8 cellular contexts compared by ENCODE assay signal in genomic region chr10:21519327-21519933, GRCh38. TPM values are rescaled to one million over a fixed set of nuclear protein-coding genes. Genes with fewer than 3 reads are reported as not detected.
DNase-seq lines count a peak whose midpoint lies in the region; ATAC-seq and TF ChIP-seq lines count a peak whose summit lies in the region.

No MANE protein-coding gene starts in this region.

- H3K27ac ChIP-seq in AG04450 (ENCODE audit: low read depth, low read length), result peak overlapping the region; percentile 74
- no peak overlapping the region for H3K27ac ChIP-seq in HUES6 (ENCODE audit: low read depth, low read length)
- peak overlapping the region; percentile 39 for H3K27ac ChIP-seq in colonic mucosa
- no peak overlapping the region for H3K27ac ChIP-seq in naive thymus-derived CD4-positive, alpha-beta T cell (ENCODE audit: low read depth, low read length)

- POLR2A ChIA-PET in AG04450 (lab: Yijun Ruan, JAX), result no interaction called here
- POLR2A ChIA-PET in naive thymus-derived CD4-positive, alpha-beta T cell (lab: Charles Lee), result interaction anchor here (1.2 to 3.5 kb wide), 4 partner anchors 8 to 23 kb away, joined by 6 to 13 read pairs (median 8); partner anchors contain the start of gene MLLT10

- peaks cover 0 to 11% (median 0%) of the 10 kb centered on the region in 11 donors for H3K9me3 Mint-ChIP-seq in naive thymus-derived CD4-positive, alpha-beta T cell

- H3K9me3 ChIP-seq in AG04450 (ENCODE audit: control insufficient read depth, insufficient read depth, low read length), result no peaks in the 10 kb centered on the region; the same call in 1 of the 2 replicates
- H3K9me3 ChIP-seq in HUES6 (ENCODE audit: control insufficient read depth, insufficient read depth, low read depth, low read length), result no peaks in the 10 kb centered on the region
- no peaks in the 10 kb centered on the region for H3K9me3 ChIP-seq in colonic mucosa
- H3K9me3 ChIP-seq in naive thymus-derived CD4-positive, alpha-beta T cell (ENCODE audit: control insufficient read depth in 2 of 3, low read length in 3 of 3), result no peaks in the 10 kb centered on the region

- H3K4me3 ChIP-seq in AG04450 (ENCODE audit: low read depth, low read length) (peak overlapping the region; percentile 70), HUES6 (ENCODE audit: low read depth, low read length) (peak overlapping the region; percentile 79), colonic mucosa (no peak overlapping the region)
- no peak overlapping the region for H3K4me3 ChIP-seq in naive thymus-derived CD4-positive, alpha-beta T cell (ENCODE audit: low read length)

- peak overlapping the region; percentile 57 for H3K9ac ChIP-seq in HUES6 (ENCODE audit: low read length)
- H3K9ac ChIP-seq in colonic mucosa (ENCODE audit: low read depth in 2 of 2, low read length in 2 of 2), result peak overlapping the region in 1 of 2 donors; percentile 74

- DNase-seq in AG04450 (ENCODE audit: low read depth, low spot score) (no peak), colonic mucosa (no peak), NCI-H2227 (lab: John Stamatoyannopoulos, UW; ENCODE audit: unreplicated experiment) (no peak), mesenteric fat pad (ENCODE audit: low spot score) (no peak)
- no peak for DNase-seq in naive thymus-derived CD4-positive, alpha-beta T cell

- intact Hi-C loops in colonic mucosa (cut with DNase I), result no loop called here
- intact Hi-C loops in naive thymus-derived CD4-positive, alpha-beta T cell (cut with micrococcal nuclease), result loop anchor here in 1 of 2 donors (5.0 kb wide), 1 partner anchor 823 kb away; no protein-coding TSS in a partner anchor

- no peak for ATAC-seq in naive thymus-derived CD4-positive, alpha-beta T cell
- ATAC-seq in HG03520 (IDR thresholded peaks at IDR 0.05; ENCODE audit: unreplicated experiment), result no peak
- ATAC-seq in HG03442 (IDR thresholded peaks at IDR 0.05; ENCODE audit: unreplicated experiment), result no peak

- H3K4me1 Mint-ChIP-seq in naive thymus-derived CD4-positive, alpha-beta T cell, result peaks cover 17 to 48% (median 42%) of the 10 kb centered on the region in 7 donors

- H3K4me1 ChIP-seq in HUES6 (ENCODE audit: control insufficient read depth, insufficient read depth, low read length), result peaks cover 61% of the 10 kb centered on the region
- H3K4me1 ChIP-seq in colonic mucosa, result no peaks in the 10 kb centered on the region
- peaks cover 29 to 37% of the 10 kb centered on the region in 2 donors for H3K4me1 ChIP-seq in naive thymus-derived CD4-positive, alpha-beta T cell (ENCODE audit: control insufficient read depth in 2 of 2, insufficient read depth in 2 of 2, low read length in 2 of 2)

- H3K27me3 ChIP-seq in AG04450 (ENCODE audit: control insufficient read depth, insufficient read depth, low read length) (no peaks in the 10 kb centered on the region), HUES6 (ENCODE audit: control insufficient read depth, insufficient read depth, low read length) (peaks cover 7% of the 10 kb centered on the region; the same call in 1 of the 2 replicates), colonic mucosa (peaks cover 49% of the 10 kb centered on the region)
- peaks cover 44 to 53% of the 10 kb centered on the region in 2 donors for H3K27me3 ChIP-seq in naive thymus-derived CD4-positive, alpha-beta T cell (ENCODE audit: control insufficient read depth in 2 of 2, insufficient read depth in 2 of 2, low read length in 2 of 2)

- H3K36me3 Mint-ChIP-seq in naive thymus-derived CD4-positive, alpha-beta T cell, result no peaks in the 10 kb centered on the region

- peaks cover 66 to 84% (median 72%) of the 10 kb centered on the region in 5 donors for H3K27me3 Mint-ChIP-seq in naive thymus-derived CD4-positive, alpha-beta T cell

- no peak for TF ChIP-seq CTCF in AG04450 (IDR thresholded peaks at IDR 0.05; ENCODE audit: low read depth, low read length)
- no peak for TF ChIP-seq CTCF in colonic mucosa (IDR thresholded peaks at IDR 0.05)

- peak overlapping the region in 9 of 10 donors; percentile 6 to 98 (median 53) for H3K4me3 Mint-ChIP-seq in naive thymus-derived CD4-positive, alpha-beta T cell

- CTCF ChIA-PET in AG04450 (lab: Charles Lee), result interaction anchor here (1.1 to 1.6 kb wide), 2 partner anchors 8 to 440 kb away, joined by 3 to 4 read pairs; no protein-coding TSS in a partner anchor
- CTCF ChIA-PET in naive thymus-derived CD4-positive, alpha-beta T cell (lab: Charles Lee), result interaction anchor here (1.6 kb wide), 1 partner anchor 8 kb away, joined by 4 read pairs; no protein-coding TSS in a partner anchor

- H3K27ac Mint-ChIP-seq in naive thymus-derived CD4-positive, alpha-beta T cell, result peak overlapping the region in 5 of 9 donors; percentile 8 to 84 (median 23)

- H3K36me3 ChIP-seq in HUES6 (ENCODE audit: control insufficient read depth, insufficient read depth, low read length) (no peaks in the 10 kb centered on the region), colonic mucosa (no peaks in the 10 kb centered on the region)
- no peaks in the 10 kb centered on the region for H3K36me3 ChIP-seq in naive thymus-derived CD4-positive, alpha-beta T cell (ENCODE audit: control insufficient read depth in 2 of 3, insufficient read depth in 3 of 3, low read length in 3 of 3)

RNA-seq across cellular contexts. Expression of gene SKIDA1, which starts 6.1 kb away (rescaled TPM):
- polyA plus RNA-seq in AG04450 (2011; rRNA removed), result 0.62 and 0.63 TPM in 2 replicates
- polyA minus RNA-seq in AG04450 (2011; rRNA and poly(A)+ RNA removed), result 0.83 and 0.87 TPM in 2 replicates
- total RNA-seq in colonic mucosa (under 1 TPM; 0.10 to 0.45 TPM), mesenteric fat pad (0.58 TPM)
- under 1 TPM in 4 of 5 experiments, not detected in 1; 0.17 to 0.45 (median 0.28) TPM for total RNA-seq in naive thymus-derived CD4-positive, alpha-beta T cell
- under 1 TPM in 1 of 2 donors, not detected in 1; 0.38 TPM for polyA plus RNA-seq in naive thymus-derived CD4-positive, alpha-beta T cell

RNA-seq across cellular contexts. Expression of gene MLLT10, which starts 14.6 kb away (rescaled TPM):
- polyA plus RNA-seq in AG04450 (2011; rRNA removed), result 35.3 and 41.0 TPM in 2 replicates
- polyA minus RNA-seq in AG04450 (2011; rRNA and poly(A)+ RNA removed), result 60.7 and 83.6 TPM in 2 replicates
- total RNA-seq in colonic mucosa (10 to 100 TPM; 17.8 to 25.1 TPM), mesenteric fat pad (42.1 TPM)
- 10 to 100 TPM; 50.0 to 74.2 (median 67.9) TPM for total RNA-seq in naive thymus-derived CD4-positive, alpha-beta T cell
- 1 to 10 TPM; 6.0 to 8.8 TPM for polyA plus RNA-seq in naive thymus-derived CD4-positive, alpha-beta T cell

Comparison
In these comparisons a context has a peak if more than half of its experiments do, and no peak if none do; other contexts are left out.
1. H3K27ac ChIP-seq: peak in AG04450 (single experiment) and colonic mucosa (single experiment); none in HUES6 (single experiment) and naive thymus-derived CD4-positive, alpha-beta T cell (single experiment).
2. H3K4me3 ChIP-seq: peak in AG04450 (single experiment) and HUES6 (single experiment); none in colonic mucosa (single experiment) and naive thymus-derived CD4-positive, alpha-beta T cell (single experiment).